ENCODE assay signal across 9 cellular contexts in the genomic region with DNA sequence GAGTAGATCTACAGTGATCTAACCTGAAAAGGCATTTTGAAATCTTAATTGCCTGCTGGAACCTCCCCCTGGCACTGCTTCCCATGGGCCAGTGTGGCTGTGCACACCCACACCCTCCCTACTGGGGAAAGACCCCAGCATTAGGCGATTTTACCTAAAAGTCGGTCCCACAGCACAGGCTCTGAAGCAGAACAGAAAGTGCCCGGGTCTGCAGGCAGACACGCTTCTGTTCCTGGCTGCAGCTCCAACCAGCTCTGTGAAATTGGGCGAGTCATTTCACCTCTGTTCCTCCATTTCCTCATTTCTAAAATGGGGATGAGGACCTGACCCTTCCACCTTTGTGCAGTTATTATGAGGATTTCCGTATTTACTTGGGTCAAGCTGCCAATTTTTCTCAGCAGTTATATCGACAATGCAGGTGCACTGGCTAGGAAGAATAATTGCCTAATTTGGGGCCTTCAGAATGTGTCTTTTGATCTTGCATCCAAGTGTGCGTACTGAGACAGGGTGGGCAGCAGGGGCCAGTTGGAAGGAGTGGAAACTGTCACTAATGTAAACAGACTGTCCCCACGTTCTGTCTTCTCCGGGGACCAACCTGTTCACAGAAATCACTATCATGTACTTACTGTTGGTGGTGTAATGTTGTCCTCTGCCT. TPM values are rescaled to one million over a fixed set of nuclear protein-coding genes. Genes with fewer than 3 reads are reported as not detected.
DNase-seq lines count a peak whose midpoint lies in the region; ATAC-seq, FAIRE-seq and TF ChIP-seq lines count a peak whose summit lies in the region.
"Had no signal": no experiment of that assay in that cellular context is flagged by ENCODE, and none has a peak within 500 bp of the region (broad histone marks: within the 10 kb centered on the region; RNA-seq: fewer than 3 reads in every experiment).

No MANE protein-coding gene starts in this region.

- no peaks in the 10 kb centered on the region for H3K9me3 Mint-ChIP-seq in activated naive CD4-positive, alpha-beta T cell treated with anti-CD3 and anti-CD28 coated beads for 36 hours

- CTCF ChIA-PET in activated naive CD4-positive, alpha-beta T cell treated with anti-CD3 and anti-CD28 coated beads for 36 hours (lab: Charles Lee) = interaction anchor here (0.9 to 5.8 kb wide), 6 partner anchors 17 to 492 kb away, joined by 3 to 32 read pairs (median 5); no protein-coding TSS in a partner anchor

- H3K9ac ChIP-seq in OCI-LY3 (ENCODE audit: low read length) (no peak overlapping the region), kidney (ENCODE audit: low read length in 2 of 2) (peak overlapping the region; percentile 1 to 38)

- H3K4me3 ChIP-seq in OCI-LY3 (ENCODE audit: low read length) = 0 out of 2 replicates have a peak overlapping the region, but pooled peaks have one; percentile 8
- H3K4me3 ChIP-seq in kidney (ENCODE audit: low read length in 2 of 2) = peak overlapping the region; percentile 0 to 2
- H3K4me3 ChIP-seq in tibial artery = no peak overlapping the region
- H3K4me3 ChIP-seq: SK-N-MC had no signal

- peaks cover 25% of the 10 kb centered on the region for H3K4me1 ChIP-seq in OCI-LY3 (ENCODE audit: low read length)
- peaks cover 50 to 88% of the 10 kb centered on the region in 2 donors for H3K4me1 ChIP-seq in kidney (ENCODE audit: control insufficient read depth in 1 of 2, insufficient read depth in 1 of 2, low read depth in 1 of 2, low read length in 2 of 2)
- peaks cover 4 to 97% (median 77%) of the 10 kb centered on the region in 4 donors for H3K4me1 ChIP-seq in tibial artery

- no peak for TF ChIP-seq CTCF in OCI-LY3 (IDR thresholded peaks at IDR 0.05; ENCODE audit: low read depth, low read length)
- no peak for TF ChIP-seq CTCF in kidney (IDR thresholded peaks at IDR 0.05; ENCODE audit: borderline replicate concordance, extremely low read depth, insufficient read depth)
- no peak for TF ChIP-seq CTCF in tibial artery (IDR thresholded peaks at IDR 0.05)

- H3K4me2 ChIP-seq in OCI-LY3 (ENCODE audit: low read length) = peak overlapping the region; percentile 38

- H3K79me2 ChIP-seq in OCI-LY3 (ENCODE audit: low read length) = no peaks in the 10 kb centered on the region

- H3K9me3 ChIP-seq in OCI-LY3 (ENCODE audit: insufficient read depth, low read length) = no peaks in the 10 kb centered on the region
- H3K9me3 ChIP-seq in kidney (ENCODE audit: control insufficient read depth in 1 of 2, low read length in 2 of 2) = no peaks in the 10 kb centered on the region
- H3K9me3 ChIP-seq in tibial artery = no peaks in the 10 kb centered on the region

- peaks cover 3% of the 10 kb centered on the region for H3K36me3 Mint-ChIP-seq in activated naive CD4-positive, alpha-beta T cell treated with anti-CD3 and anti-CD28 coated beads for 36 hours (ENCODE audit: low read depth)

- H3K36me3 ChIP-seq in OCI-LY3 (replicated peaks; ENCODE audit: low read depth, low read length) (no peaks in the 10 kb centered on the region), kidney (ENCODE audit: control insufficient read depth in 1 of 2, insufficient read depth in 2 of 2, low read length in 2 of 2) (no peaks in the 10 kb centered on the region), tibial artery (no peaks in the 10 kb centered on the region)

- peaks cover 94% of the 10 kb centered on the region for H3K4me1 Mint-ChIP-seq in activated naive CD4-positive, alpha-beta T cell treated with anti-CD3 and anti-CD28 coated beads for 36 hours (ENCODE audit: low read depth)

- no peaks in the 10 kb centered on the region for H3K27me3 Mint-ChIP-seq in activated naive CD4-positive, alpha-beta T cell treated with anti-CD3 and anti-CD28 coated beads for 36 hours (ENCODE audit: low read depth)

- ATAC-seq in HG03196 (IDR thresholded peaks at IDR 0.05; ENCODE audit: unreplicated experiment) = no peak
- ATAC-seq in HG03565 (IDR thresholded peaks at IDR 0.05; ENCODE audit: unreplicated experiment) = no peak

- intact Hi-C loops in activated naive CD4-positive, alpha-beta T cell treated with anti-CD3 and anti-CD28 coated beads for 36 hours (cut with micrococcal nuclease) = loop anchor here (1.0 to 10.0 kb wide), 6 partner anchors 8 to 776 kb away; a partner anchor contains a TSS
- intact Hi-C loops in kidney (cut with DNase I) = loop anchor here (10.0 kb wide), 1 partner anchor 346 kb away; no protein-coding TSS in a partner anchor
- intact Hi-C loops in tibial artery (cut with DNase I; ENCODE audit: low total_unique reads) = loop anchor here (5.0 kb wide), 2 partner anchors 349 to 604 kb away; no protein-coding TSS in a partner anchor

- no peak overlapping the region for H2AFZ ChIP-seq in OCI-LY3 (ENCODE audit: low read depth, low read length)

- H3K4me3 Mint-ChIP-seq in activated naive CD4-positive, alpha-beta T cell treated with anti-CD3 and anti-CD28 coated beads for 36 hours = peak overlapping the region; percentile 76

- H3K27ac Mint-ChIP-seq in activated naive CD4-positive, alpha-beta T cell treated with anti-CD3 and anti-CD28 coated beads for 36 hours = peak overlapping the region; percentile 92

- no peaks in the 10 kb centered on the region for H4K20me1 ChIP-seq in OCI-LY3 (ENCODE audit: insufficient read depth, low read length)

- peaks cover 71% of the 10 kb centered on the region for H3K27me3 ChIP-seq in OCI-LY3 (ENCODE audit: low read depth, low read length)
- H3K27me3 ChIP-seq in tibial artery = no peaks in the 10 kb centered on the region

- FAIRE-seq in kidney (lab: Jason Lieb, UNC) = no peak

- H3K27ac ChIP-seq in OCI-LY3 (ENCODE audit: low read length) (no peak overlapping the region), kidney (ENCODE audit: low read depth in 2 of 2, low read length in 2 of 2) (peak overlapping the region; percentile 60 to 93), tibial artery (peak overlapping the region; percentile 58 to 83)

- peak; percentile 54 for DNase-seq in activated naive CD4-positive, alpha-beta T cell treated with anti-CD3 and anti-CD28 coated beads for 36 hours
- DNase-seq in activated naive CD4-positive, alpha-beta T cell (lab: John Stamatoyannopoulos, UW) = no peak
- DNase-seq in kidney = no peak
- DNase-seq in tibial artery = no peak
- no peak for DNase-seq in central memory CD4-positive, alpha-beta T cell

RNA-seq across cellular contexts. Expression of a gene that starts 7.1 kb away (rescaled TPM):
- 10 to 100 TPM; 15.2 to 15.8 TPM for total RNA-seq in activated naive CD4-positive, alpha-beta T cell treated with anti-CD3 and anti-CD28 coated beads for 36 hours
- total RNA-seq in kidney = 87.7 TPM
- 9.3 TPM for polyA plus RNA-seq in kidney (ENCODE audit: insufficient read depth, low read depth, low replicate concordance)

Comparison
In these comparisons a context has a peak if more than half of its experiments do, and no peak if none do; other contexts are left out.
1. H3K4me3 ChIP-seq: peak in OCI-LY3 (single experiment) and kidney (2 of 2); none in tibial artery (0 of 2).